In genomic region chr4:25346913-25347312, GRCh38 we compare ENCODE assay signal across 12 cellular contexts. TPM values are rescaled to one million over a fixed set of nuclear protein-coding genes. Genes with fewer than 3 reads are reported as not detected.
DNase-seq lines count a peak whose midpoint lies in the region; ATAC-seq and TF ChIP-seq lines count a peak whose summit lies in the region.
"Had no signal": no experiment of that assay in that cellular context is flagged by ENCODE, and none has a peak within 500 bp of the region (broad histone marks: within the 10 kb centered on the region; RNA-seq: fewer than 3 reads in every experiment).

No MANE protein-coding gene starts in this region.

- TF ChIP-seq CTCF in GM13976 (IDR thresholded peaks at IDR 0.05; ENCODE audit: borderline replicate concordance, control extremely low read depth, extremely low read depth, insufficient read depth, missing control alignments) (no peak), Peyer's patch (IDR thresholded peaks at IDR 0.05) (no peak)

- TF ChIP-seq POLR2A in Peyer's patch (IDR thresholded peaks at IDR 0.05): no peak

- no peaks in the 10 kb centered on the region for H3K4me1 ChIP-seq in Peyer's patch
- H3K4me1 ChIP-seq: BLaER1 had no signal

- DNase-seq in GM13976 (ENCODE audit: low spot score) (peak; percentile 29), OCI-M1 (lab: John Stamatoyannopoulos, UW) (peak; percentile 24), Peyer's patch (no peak), GOT3 (lab: John Stamatoyannopoulos, UW) (no peak), dermis blood vessel endothelial cell (no peak)
- DNase-seq in NK-92 treated with Interleukin-12 subunit alpha and Interleukin-12 subunit beta, amount 100 ng/mL, for 24 hours (lab: John Stamatoyannopoulos, UW): no peak
- DNase-seq: activated CD8-positive, alpha-beta memory T cell treated with anti-CD3 and anti-CD28 coated beads, Interleukin-2, amount 10 ng/mL, durations not matched to agents 7 days and 5 days; HCEC 1CT; NCI-H226 had no signal

- in situ Hi-C loops in GM13976 (cut with MboI; ENCODE audit: low sequenced_read_pairs, unreplicated experiment): no loop called here

- ATAC-seq in GM19043 (IDR thresholded peaks at IDR 0.05; ENCODE audit: low read depth, unreplicated experiment): peak; percentile 78
- peak; percentile 56 for ATAC-seq in HG03039 (IDR thresholded peaks at IDR 0.05; ENCODE audit: unreplicated experiment)
- ATAC-seq: activated CD8-positive, alpha-beta memory T cell treated with anti-CD3 and anti-CD28 coated beads, Interleukin-2, amount 10 ng/mL, durations not matched to agents 7 days and 5 days had no signal

- no peak overlapping the region for H3K27ac ChIP-seq in Peyer's patch
- H3K27ac ChIP-seq: BLaER1 had no signal

- H3K27me3 ChIP-seq in Peyer's patch: no peaks in the 10 kb centered on the region
- H3K27me3 ChIP-seq: BLaER1 had no signal

- no peaks in the 10 kb centered on the region for H3K9me3 ChIP-seq in Peyer's patch
- H3K9me3 ChIP-seq: BLaER1 had no signal

- no peaks in the 10 kb centered on the region for H3K36me3 ChIP-seq in Peyer's patch

- no peak overlapping the region for H3K4me3 ChIP-seq in Peyer's patch
- H3K4me3 ChIP-seq: BLaER1 had no signal

RNA-seq across cellular contexts. Expression of gene ANAPC4, which starts 30.1 kb away (rescaled TPM):
- 10 to 100 TPM; 23.5 to 69.3 (median 39.7) TPM for total RNA-seq in Peyer's patch
- total RNA-seq in dermis blood vessel endothelial cell: 22.1 and 31.9 TPM in 2 replicates

RNA-seq across cellular contexts. Expression of gene ZCCHC4, which starts 34.3 kb away (rescaled TPM):
- total RNA-seq in Peyer's patch (10 to 100 TPM; 14.7 to 55.3 (median 19.8) TPM), dermis blood vessel endothelial cell (8.3 and 8.8 TPM in 2 replicates)

Comparison
In these comparisons a context has a peak if more than half of its experiments do, and no peak if none do; other contexts are left out.
1. DNase-seq: peak in GM13976 (single experiment) and OCI-M1 (single experiment); none in Peyer's patch (0 of 3), GOT3 (single experiment), NK-92 treated with Interleukin-12 subunit alpha and Interleukin-12 subunit beta, amount 100 ng/mL, for 24 hours (single experiment) and dermis blood vessel endothelial cell (single experiment).